23 cellular contexts compared by ENCODE assay signal in the genomic region with DNA sequence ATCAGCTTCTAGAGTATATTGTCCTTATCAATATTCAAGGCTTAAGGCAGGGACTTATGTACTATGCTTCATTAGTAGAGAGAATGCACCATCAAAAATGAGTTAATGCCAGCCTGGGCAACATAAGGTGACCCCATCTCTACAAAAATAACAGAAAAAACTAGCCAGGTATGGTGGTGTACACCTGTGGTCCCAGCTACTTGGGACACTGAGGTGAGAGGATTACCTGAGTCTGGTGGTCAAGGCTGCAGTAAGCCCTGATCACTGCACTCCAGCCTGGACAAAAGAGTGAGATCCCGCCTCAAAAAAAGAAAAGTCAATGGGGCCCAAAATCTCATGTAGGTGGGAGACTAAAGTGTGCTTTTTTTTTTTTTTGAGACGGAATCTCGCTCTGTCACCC. TPM values are rescaled to one million over a fixed set of nuclear protein-coding genes. Genes with fewer than 3 reads are reported as not detected.
A peak's percentile ranks its signal among the peaks of the same experiment; 100 is the strongest.
DNase-seq lines count a peak whose midpoint lies in the region; ATAC-seq and TF ChIP-seq lines count a peak whose summit lies in the region.
"Had no signal": no experiment of that assay in that cellular context is flagged by ENCODE, and none has a peak within 500 bp of the region (broad histone marks: within the 10 kb centered on the region; RNA-seq: fewer than 3 reads in every experiment).

No MANE protein-coding gene starts in this region.

- TF ChIP-seq CTCF in natural killer cell (IDR thresholded peaks at IDR 0.05), result no peak
- TF ChIP-seq CTCF in gastrocnemius medialis (IDR thresholded peaks at IDR 0.05 in 4 of 5, conservative IDR thresholded peaks at IDR 0.05 in 1 of 5), result no peak

- no peak for TF ChIP-seq POLR2A in gastrocnemius medialis (IDR thresholded peaks at IDR 0.05)

- H3K27me3 Mint-ChIP-seq in natural killer cell (ENCODE audit: low read depth in 2 of 2), result no peaks in the 10 kb centered on the region
- no peaks in the 10 kb centered on the region for H3K27me3 Mint-ChIP-seq in natural killer cell treated with Interleukin-12 subunit alpha and Interleukin-12 subunit beta and Interleukin-15 and Interleukin-18, amount 100 ng/mL, for 72 hours
- peaks cover 0 to 3% (median 0%) of the 10 kb centered on the region in 3 donors for H3K27me3 Mint-ChIP-seq in immature natural killer cell (ENCODE audit: low read depth in 3 of 3)
- H3K27me3 Mint-ChIP-seq: IgD-negative memory B cell had no signal

- peaks cover 61 to 63% of the 10 kb centered on the region in 2 donors for H3K4me1 Mint-ChIP-seq in natural killer cell
- H3K4me1 Mint-ChIP-seq in natural killer cell treated with Interleukin-12 subunit alpha and Interleukin-12 subunit beta and Interleukin-15 and Interleukin-18, amount 100 ng/mL, for 72 hours (ENCODE audit: low read depth in 2 of 2), result peaks cover 38 to 49% of the 10 kb centered on the region in 2 donors
- H3K4me1 Mint-ChIP-seq in immature natural killer cell, result peaks cover 80 to 91% of the 10 kb centered on the region in 2 donors

- H3K9me3 ChIP-seq in Karpas-422 (ENCODE audit: low read length), result no peaks in the 10 kb centered on the region
- no peaks in the 10 kb centered on the region for H3K9me3 ChIP-seq in gastrocnemius medialis
- H3K9me3 ChIP-seq: A549, BE2C, MG63, SK-N-SH had no signal

- H3K4me1 ChIP-seq in Karpas-422 (ENCODE audit: low read length), result peaks cover 38% of the 10 kb centered on the region
- H3K4me1 ChIP-seq in gastrocnemius medialis, result peaks cover 42 to 50% of the 10 kb centered on the region in 2 donors
- H3K4me1 ChIP-seq: BE2C had no signal

- H3K27ac ChIP-seq in Karpas-422 (ENCODE audit: low read length) (no peak overlapping the region), gastrocnemius medialis (no peak overlapping the region)
- H3K27ac ChIP-seq: A549, RWPE1 had no signal

- no peak for ATAC-seq in natural killer cell
- no peak for ATAC-seq in natural killer cell treated with Interleukin-12 subunit alpha and Interleukin-12 subunit beta and Interleukin-15 and Interleukin-18, amount 100 ng/mL, for 72 hours
- ATAC-seq in gastrocnemius medialis, result no peak
- ATAC-seq in GM18517 (IDR thresholded peaks at IDR 0.05; ENCODE audit: unreplicated experiment), result no peak
- ATAC-seq: A549 had no signal

- H3K4me3 ChIP-seq in Karpas-422 (ENCODE audit: low read length), result no peak overlapping the region
- H3K4me3 ChIP-seq in gastrocnemius medialis, result no peak overlapping the region
- H3K4me3 ChIP-seq: A549, MG63 had no signal

- peaks cover 66% of the 10 kb centered on the region for H4K20me1 ChIP-seq in Karpas-422 (ENCODE audit: insufficient read depth, low read depth, low read length)

- H3K36me3 Mint-ChIP-seq in natural killer cell (peaks cover 7% of the 10 kb centered on the region), immature natural killer cell (peaks cover 9 to 21% (median 10%) of the 10 kb centered on the region in 3 donors)
- peaks cover 7% of the 10 kb centered on the region for H3K36me3 Mint-ChIP-seq in natural killer cell treated with Interleukin-12 subunit alpha and Interleukin-12 subunit beta and Interleukin-15 and Interleukin-18, amount 100 ng/mL, for 72 hours

- H3K79me2 ChIP-seq in Karpas-422 (ENCODE audit: low read length), result peaks cover 96% of the 10 kb centered on the region

- no peak for DNase-seq in natural killer cell
- DNase-seq in natural killer cell treated with Interleukin-12 subunit alpha and Interleukin-12 subunit beta and Interleukin-15 and Interleukin-18, amount 100 ng/mL, for 72 hours (ENCODE audit: low spot score), result no peak
- peak; percentile 40 for DNase-seq in Karpas-422
- DNase-seq in immature natural killer cell, result no peak
- DNase-seq in activated CD4-positive, alpha-beta T cell treated with anti-CD3 and anti-CD28 coated beads for 48 hours, result no peak
- DNase-seq in gastrocnemius medialis, result no peak
- DNase-seq: BE2C, Calu3, DMS153, GOT3, HCEC 1CT, Kasumi-1, MG63, NCI-H1417 treated with DMSO at 0.1 percent for 48 hours, NCI-H187, NCI-H2107, NCI-H748 treated with DMSO at 0.1 percent for 48 hours, SHP77 treated with DMSO at 0.1 percent for 48 hours, SK-N-SH had no signal

- no peak overlapping the region for H2AFZ ChIP-seq in Karpas-422 (ENCODE audit: low read length)

- H3K36me3 ChIP-seq in Karpas-422 (ENCODE audit: insufficient read depth, low read length) (peaks cover 35% of the 10 kb centered on the region), gastrocnemius medialis (no peaks in the 10 kb centered on the region)

- no peak overlapping the region for H3K4me3 Mint-ChIP-seq in natural killer cell
- H3K4me3 Mint-ChIP-seq in natural killer cell treated with Interleukin-12 subunit alpha and Interleukin-12 subunit beta and Interleukin-15 and Interleukin-18, amount 100 ng/mL, for 72 hours, result no peak overlapping the region
- H3K4me3 Mint-ChIP-seq in immature natural killer cell, result peak overlapping the region in 1 of 5 donors; percentile 5

- H3K9ac ChIP-seq in Karpas-422 (ENCODE audit: low read length), result no peak overlapping the region
- H3K9ac ChIP-seq: SK-N-SH had no signal

- no peaks in the 10 kb centered on the region for H3K9me3 Mint-ChIP-seq in natural killer cell
- H3K9me3 Mint-ChIP-seq in natural killer cell treated with Interleukin-12 subunit alpha and Interleukin-12 subunit beta and Interleukin-15 and Interleukin-18, amount 100 ng/mL, for 72 hours, result no peaks in the 10 kb centered on the region
- H3K9me3 Mint-ChIP-seq in immature natural killer cell, result no peaks in the 10 kb centered on the region
- H3K9me3 Mint-ChIP-seq: IgD-negative memory B cell had no signal

- no peaks in the 10 kb centered on the region for H3K27me3 ChIP-seq in Karpas-422 (ENCODE audit: low read length)
- H3K27me3 ChIP-seq in gastrocnemius medialis, result no peaks in the 10 kb centered on the region
- H3K27me3 ChIP-seq: BE2C, MG63 had no signal

- no peak overlapping the region for H3K4me2 ChIP-seq in Karpas-422 (ENCODE audit: low read depth, low read length, poor library complexity, severe bottlenecking)
- H3K4me2 ChIP-seq: A549, SK-N-SH had no signal

- H3K27ac Mint-ChIP-seq in natural killer cell, result peak overlapping the region; percentile 46 to 59
- no peak overlapping the region for H3K27ac Mint-ChIP-seq in natural killer cell treated with Interleukin-12 subunit alpha and Interleukin-12 subunit beta and Interleukin-15 and Interleukin-18, amount 100 ng/mL, for 72 hours
- H3K27ac Mint-ChIP-seq in immature natural killer cell, result peak overlapping the region in 5 of 6 donors; percentile 34 to 61 (median 36)

- in situ Hi-C loops in gastrocnemius medialis (cut with MboI; ENCODE audit: low sequenced_read_pairs in 4 of 4), result loop anchor here in 1 of 4 donors (25.0 kb wide), 2 partner anchors 536 to 611 kb away; a partner anchor contains a TSS

- no peaks in the 10 kb centered on the region for H3K9me2 ChIP-seq in Karpas-422 (replicated peaks; ENCODE audit: insufficient read depth, low read length)
- H3K9me2 ChIP-seq: SK-N-SH had no signal

- intact Hi-C loops in natural killer cell (cut with micrococcal nuclease), result no loop called here
- intact Hi-C loops in gastrocnemius medialis (cut with DNase I; ENCODE audit: low total_unique reads), result no loop called here

RNA-seq across cellular contexts. Expression of a gene that starts 8.8 kb away (rescaled TPM):
- 100 to 1,000 TPM; 168 to 216 (median 180) TPM for total RNA-seq in natural killer cell
- total RNA-seq in natural killer cell treated with Interleukin-12 subunit alpha and Interleukin-12 subunit beta and Interleukin-15 and Interleukin-18, amount 100 ng/mL, for 72 hours, result 100 to 1,000 TPM; 136 to 138 TPM
- total RNA-seq in Karpas-422 (2014; rRNA removed; shearing (Covaris generic); ENCODE audit: low replicate concordance), result 99.5 and 100 TPM in 2 replicates
- polyA plus RNA-seq in immature natural killer cell, result 100 to 1,000 TPM in 1 of 3 donors, 10 to 100 TPM in 2; 39.4 to 113 (median 46.8) TPM
- total RNA-seq in gastrocnemius medialis, result 10 to 100 TPM; 38.8 to 53.3 (median 44.6) TPM

Comparison
In these comparisons a context has a peak if more than half of its experiments do, and no peak if none do; other contexts are left out.
1. H3K27ac Mint-ChIP-seq: peak in natural killer cell (2 of 2) and immature natural killer cell (5 of 6); none in natural killer cell treated with Interleukin-12 subunit alpha and Interleukin-12 subunit beta and Interleukin-15 and Interleukin-18, amount 100 ng/mL, for 72 hours (0 of 2).